ENCODE assay signal across 8 cellular contexts in genomic region chr12:7131502-7131866, GRCh38. TPM values are rescaled to one million over a fixed set of nuclear protein-coding genes. Genes with fewer than 3 reads are reported as not detected.
DNase-seq lines count a peak whose midpoint lies in the region; ATAC-seq and TF ChIP-seq lines count a peak whose summit lies in the region.

No MANE protein-coding gene starts in this region.

- DNase-seq in activated naive CD4-positive, alpha-beta T cell treated with anti-CD3 and anti-CD28 coated beads for 36 hours: peak; percentile 42
- no peak for DNase-seq in activated naive CD4-positive, alpha-beta T cell treated with anti-CD3 and anti-CD28 coated beads, Interleukin-2, amount 50 U/mL, for 16 hours
- DNase-seq in activated CD4-positive, alpha-beta memory T cell treated with anti-CD3 and anti-CD28 coated beads for 36 hours: peak; percentile 73
- DNase-seq in tibial nerve (ENCODE audit: low spot score in 2 of 2) (no peak), ureter (ENCODE audit: low spot score) (no peak), middle frontal gyrus (ENCODE audit: extremely low spot score, low spot score) (no peak)

- peaks cover 27% of the 10 kb centered on the region for H3K4me1 Mint-ChIP-seq in activated naive CD4-positive, alpha-beta T cell treated with anti-CD3 and anti-CD28 coated beads for 36 hours (ENCODE audit: low read depth)
- peaks cover 28% of the 10 kb centered on the region for H3K4me1 Mint-ChIP-seq in activated CD4-positive, alpha-beta memory T cell treated with anti-CD3 and anti-CD28 coated beads for 36 hours (ENCODE audit: low read depth)

- peaks cover 0 to 37% (median 15%) of the 10 kb centered on the region in 4 donors for H3K4me1 ChIP-seq in tibial nerve

- peak overlapping the region; percentile 91 for H3K4me3 ChIP-seq in iPS-18c (ENCODE audit: insufficient read depth, low read depth, low read length)
- peak overlapping the region in 1 of 4 donors; percentile 61 for H3K4me3 ChIP-seq in tibial nerve

- no peak for TF ChIP-seq POLR2A in tibial nerve (IDR thresholded peaks at IDR 0.05)

- peaks cover 4% of the 10 kb centered on the region for H3K36me3 Mint-ChIP-seq in activated naive CD4-positive, alpha-beta T cell treated with anti-CD3 and anti-CD28 coated beads for 36 hours (ENCODE audit: low read depth)
- peaks cover 10% of the 10 kb centered on the region for H3K36me3 Mint-ChIP-seq in activated CD4-positive, alpha-beta memory T cell treated with anti-CD3 and anti-CD28 coated beads for 36 hours

- WGBS in tibial nerve, 2 donors: 37 to 46% methylated on average over 7 of the region's 7 CpGs

- intact Hi-C loops in activated naive CD4-positive, alpha-beta T cell treated with anti-CD3 and anti-CD28 coated beads for 36 hours (cut with micrococcal nuclease): loop anchor here (5.0 kb wide), 1 partner anchor 511 kb away; no protein-coding TSS in a partner anchor
- intact Hi-C loops in activated CD4-positive, alpha-beta memory T cell treated with anti-CD3 and anti-CD28 coated beads for 36 hours (cut with micrococcal nuclease): loop anchor here (5.0 kb wide), 2 partner anchors 114 to 506 kb away; partner anchors contain the start of gene LPCAT3

- ATAC-seq in GM19324 (IDR thresholded peaks at IDR 0.05; ENCODE audit: low FRiP score, unreplicated experiment): no peak

- H3K27me3 ChIP-seq in tibial nerve: no peaks in the 10 kb centered on the region

- CTCF ChIA-PET in activated naive CD4-positive, alpha-beta T cell treated with anti-CD3 and anti-CD28 coated beads for 36 hours (lab: Charles Lee): interaction anchor here (0.9 kb wide), 2 partner anchors 10 to 18 kb away, joined by 3 read pairs; no protein-coding TSS in a partner anchor
- CTCF ChIA-PET in activated CD4-positive, alpha-beta memory T cell treated with anti-CD3 and anti-CD28 coated beads for 36 hours (lab: Charles Lee): interaction anchor here (1.6 to 1.7 kb wide), 3 partner anchors 9 to 22 kb away, joined by 4 to 9 read pairs (median 4); no protein-coding TSS in a partner anchor

- peak overlapping the region; percentile 82 for H3K4me3 Mint-ChIP-seq in activated naive CD4-positive, alpha-beta T cell treated with anti-CD3 and anti-CD28 coated beads for 36 hours
- H3K4me3 Mint-ChIP-seq in activated CD4-positive, alpha-beta memory T cell treated with anti-CD3 and anti-CD28 coated beads for 36 hours: peak overlapping the region; percentile 87

- peak overlapping the region; percentile 54 to 90 (median 70) for H3K27ac ChIP-seq in tibial nerve

- H3K9me3 ChIP-seq in iPS-18c (ENCODE audit: control insufficient read depth, insufficient read depth, low read length) (no peaks in the 10 kb centered on the region), tibial nerve (no peaks in the 10 kb centered on the region)

- no peaks in the 10 kb centered on the region for H3K9me3 Mint-ChIP-seq in activated naive CD4-positive, alpha-beta T cell treated with anti-CD3 and anti-CD28 coated beads for 36 hours
- H3K9me3 Mint-ChIP-seq in activated CD4-positive, alpha-beta memory T cell treated with anti-CD3 and anti-CD28 coated beads for 36 hours: no peaks in the 10 kb centered on the region

- no peaks in the 10 kb centered on the region for H3K27me3 Mint-ChIP-seq in activated naive CD4-positive, alpha-beta T cell treated with anti-CD3 and anti-CD28 coated beads for 36 hours (ENCODE audit: low read depth)
- H3K27me3 Mint-ChIP-seq in activated CD4-positive, alpha-beta memory T cell treated with anti-CD3 and anti-CD28 coated beads for 36 hours: no peaks in the 10 kb centered on the region

- TF ChIP-seq EP300 in tibial nerve (IDR thresholded peaks at IDR 0.05): no peak

- POLR2A ChIA-PET in activated CD4-positive, alpha-beta memory T cell treated with anti-CD3 and anti-CD28 coated beads for 36 hours (lab: Charles Lee): interaction anchor here (1.3 kb wide), 1 partner anchor 188 kb away, joined by 5 read pairs; the partner anchor contains the start of genes C12orf57 and RNU7-1

- peaks cover 0 to 28% (median 5%) of the 10 kb centered on the region in 3 donors for H3K36me3 ChIP-seq in tibial nerve

- no peak overlapping the region for H3K27ac Mint-ChIP-seq in activated naive CD4-positive, alpha-beta T cell treated with anti-CD3 and anti-CD28 coated beads for 36 hours
- H3K27ac Mint-ChIP-seq in activated CD4-positive, alpha-beta memory T cell treated with anti-CD3 and anti-CD28 coated beads for 36 hours: peak overlapping the region; percentile 59

- no peak for TF ChIP-seq CTCF in tibial nerve (IDR thresholded peaks at IDR 0.05)

RNA-seq across cellular contexts. Expression of gene CLSTN3, which starts 1.3 kb away (rescaled TPM):
- 10 to 100 TPM; 18.3 to 21.8 TPM for total RNA-seq in activated naive CD4-positive, alpha-beta T cell treated with anti-CD3 and anti-CD28 coated beads for 36 hours
- 10 to 100 TPM; 40.1 to 44.7 TPM for total RNA-seq in activated CD4-positive, alpha-beta memory T cell treated with anti-CD3 and anti-CD28 coated beads for 36 hours
- total RNA-seq in tibial nerve (100 to 1,000 TPM in 1 of 4 donors, 10 to 100 TPM in 3; 40.0 to 112 (median 79.6) TPM), ureter (48.2 TPM)

RNA-seq across cellular contexts. Expression of gene RBP5, which starts 2.8 kb away (rescaled TPM):
- total RNA-seq in activated naive CD4-positive, alpha-beta T cell treated with anti-CD3 and anti-CD28 coated beads for 36 hours: under 1 TPM in 1 of 2 experiments, not detected in 1; 0.57 TPM
- under 1 TPM in 1 of 2 experiments, not detected in 1; 0.21 TPM for total RNA-seq in activated CD4-positive, alpha-beta memory T cell treated with anti-CD3 and anti-CD28 coated beads for 36 hours
- total RNA-seq in tibial nerve (1 to 10 TPM in 3 of 4 donors, under 1 TPM in 1; 0.78 to 9.9 (median 2.2) TPM), ureter (7.5 TPM)

RNA-seq across cellular contexts. Expression of gene C1RL, which starts 22.5 kb away (rescaled TPM):
- 10 to 100 TPM; 10.3 to 11.5 TPM for total RNA-seq in activated naive CD4-positive, alpha-beta T cell treated with anti-CD3 and anti-CD28 coated beads for 36 hours
- 10 to 100 TPM; 17.1 to 22.6 TPM for total RNA-seq in activated CD4-positive, alpha-beta memory T cell treated with anti-CD3 and anti-CD28 coated beads for 36 hours
- 100 to 1,000 TPM; 125 to 214 (median 180) TPM for total RNA-seq in tibial nerve
- total RNA-seq in ureter: 110 TPM

RNA-seq across cellular contexts. Expression of gene C1R, which starts 39.2 kb away (rescaled TPM):
- total RNA-seq in activated naive CD4-positive, alpha-beta T cell treated with anti-CD3 and anti-CD28 coated beads for 36 hours: 1 to 10 TPM; 1.4 to 1.5 TPM
- total RNA-seq in activated CD4-positive, alpha-beta memory T cell treated with anti-CD3 and anti-CD28 coated beads for 36 hours: 1 to 10 TPM; 1.4 to 2.2 TPM
- total RNA-seq in tibial nerve (1,000 to 10,000 TPM in 1 of 4 donors, 100 to 1,000 TPM in 3; 528 to 1,237 (median 593) TPM), ureter (455 TPM)

RNA-seq across cellular contexts. Expression of gene PEX5, which starts 58.0 kb away (rescaled TPM):
- 10 to 100 TPM; 29.7 to 30.9 TPM for total RNA-seq in activated naive CD4-positive, alpha-beta T cell treated with anti-CD3 and anti-CD28 coated beads for 36 hours
- 10 to 100 TPM; 26.0 to 27.9 TPM for total RNA-seq in activated CD4-positive, alpha-beta memory T cell treated with anti-CD3 and anti-CD28 coated beads for 36 hours
- total RNA-seq in tibial nerve (10 to 100 TPM; 58.1 to 70.6 (median 65.7) TPM), ureter (36.7 TPM)

Comparison
In these comparisons a context has a peak if more than half of its experiments do, and no peak if none do; other contexts are left out.
1. DNase-seq: peak in activated naive CD4-positive, alpha-beta T cell treated with anti-CD3 and anti-CD28 coated beads for 36 hours (single experiment) and activated CD4-positive, alpha-beta memory T cell treated with anti-CD3 and anti-CD28 coated beads for 36 hours (single experiment); none in activated naive CD4-positive, alpha-beta T cell treated with anti-CD3 and anti-CD28 coated beads, Interleukin-2, amount 50 U/mL, for 16 hours (single experiment), tibial nerve (0 of 2), ureter (single experiment) and middle frontal gyrus (single experiment).